9 cellular contexts compared by ENCODE assay signal in genomic region chr6:107493158-107494057, GRCh38. TPM values are rescaled to one million over a fixed set of nuclear protein-coding genes. Genes with fewer than 3 reads are reported as not detected.
A peak's percentile ranks its signal among the peaks of the same experiment; 100 is the strongest.
DNase-seq lines count a peak whose midpoint lies in the region; ATAC-seq, FAIRE-seq and TF ChIP-seq lines count a peak whose summit lies in the region.
"Had no signal": no experiment of that assay in that cellular context is flagged by ENCODE, and none has a peak within 500 bp of the region (broad histone marks: within the 10 kb centered on the region; RNA-seq: fewer than 3 reads in every experiment).

No MANE protein-coding gene starts in this region.

- H3K36me3 ChIP-seq in pancreas (no peaks in the 10 kb centered on the region), kidney (ENCODE audit: control insufficient read depth in 1 of 2, insufficient read depth in 2 of 2, low read length in 2 of 2) (no peaks in the 10 kb centered on the region)

- no peak for TF ChIP-seq CTCF in epithelial cell of proximal tubule (conservative IDR thresholded peaks at IDR 0.05; ENCODE audit: low read depth, low read length)
- no peak for TF ChIP-seq CTCF in pancreas (IDR thresholded peaks at IDR 0.05)
- TF ChIP-seq CTCF in kidney (IDR thresholded peaks at IDR 0.05; ENCODE audit: borderline replicate concordance, extremely low read depth, insufficient read depth), result no peak

- in situ Hi-C loops in G401 (cut with HindIII; ENCODE audit: low sequenced_read_pairs), result no loop called here

- intact Hi-C loops in pancreas (cut with DNase I) (no loop called here), kidney (cut with DNase I) (no loop called here)

- FAIRE-seq in pancreas (lab: Jason Lieb, UNC), result no peak
- FAIRE-seq in kidney (lab: Jason Lieb, UNC), result no peak

- H3K4me1 ChIP-seq in pancreas (peaks cover 0 to 5% (median 0%) of the 10 kb centered on the region in 3 donors), kidney (ENCODE audit: control insufficient read depth in 1 of 2, insufficient read depth in 1 of 2, low read depth in 1 of 2, low read length in 2 of 2) (peaks cover 6 to 32% of the 10 kb centered on the region in 2 donors)

- peak in 1 of 4 donors; percentile 23 for ATAC-seq in pancreas

- H3K27me3 ChIP-seq in pancreas, result no peaks in the 10 kb centered on the region

- H3K27ac ChIP-seq in pancreas (peak overlapping the region in 3 of 4 donors; percentile 5 to 9 (median 6)), kidney (ENCODE audit: low read depth in 2 of 2, low read length in 2 of 2) (no peak overlapping the region)

- DNase-seq in G401 (ENCODE audit: low spot score), result peak; percentile 48
- DNase-seq in NCI-H69 (lab: John Stamatoyannopoulos, UW), result peak; percentile 90
- no peak for DNase-seq in epithelial cell of proximal tubule (ENCODE audit: low read depth)
- no peak for DNase-seq in pancreas
- no peak for DNase-seq in GF-D8 (lab: John Stamatoyannopoulos, UW)
- no peak for DNase-seq in activated naive CD4-positive, alpha-beta T cell treated with Interleukin-2 at 50 U/mL for 16 hours
- DNase-seq in kidney, result no peak
- no peak for DNase-seq in GOT3 (lab: John Stamatoyannopoulos, UW)
- DNase-seq: NCI-H1436 treated with DMSO at 0.1 percent for 48 hours had no signal

- peak overlapping the region in 1 of 2 donors; percentile 57 for H3K9ac ChIP-seq in kidney (ENCODE audit: low read length in 2 of 2)

- peak overlapping the region; percentile 32 for H3K4me3 ChIP-seq in epithelial cell of proximal tubule (ENCODE audit: low read depth, low read length)
- H3K4me3 ChIP-seq in pancreas, result no peak overlapping the region
- peak overlapping the region in 1 of 2 donors; percentile 82 for H3K4me3 ChIP-seq in kidney (ENCODE audit: low read length in 2 of 2)

- H3K9me3 ChIP-seq in pancreas, result no peaks in the 10 kb centered on the region
- no peaks in the 10 kb centered on the region for H3K9me3 ChIP-seq in kidney (ENCODE audit: control insufficient read depth in 1 of 2, low read length in 2 of 2)

- 49 to 50% methylated on average over 12 of the region's 12 CpGs for WGBS in pancreas, 2 donors

RNA-seq across cellular contexts. Expression of gene SOBP, which starts 3.5 kb away (rescaled TPM):
- 3.7 and 5.0 TPM in 2 replicates for total RNA-seq in G401 (2014; rRNA removed; shearing (Covaris generic))
- 1.6 and 2.5 TPM in 2 replicates for total RNA-seq in epithelial cell of proximal tubule
- total RNA-seq in pancreas, result 1 to 10 TPM; 1.1 to 3.4 (median 2.0) TPM
- 1 to 10 TPM; 1.7 to 3.5 TPM for polyA plus RNA-seq in pancreas
- 9.5 TPM for total RNA-seq in kidney
- 5.4 TPM for polyA plus RNA-seq in kidney (ENCODE audit: insufficient read depth, low read depth, low replicate concordance)

RNA-seq across cellular contexts. Expression of gene PDSS2, which starts 34.0 kb away (rescaled TPM):
- total RNA-seq in G401 (2014; rRNA removed; shearing (Covaris generic)), result 17.2 and 17.5 TPM in 2 replicates
- total RNA-seq in epithelial cell of proximal tubule (6.9 and 7.4 TPM in 2 replicates), pancreas (10 to 100 TPM in 1 of 6 donors, 1 to 10 TPM in 5; 5.3 to 10.1 (median 6.5) TPM), kidney (16.4 TPM)
- polyA plus RNA-seq in pancreas (1 to 10 TPM; 2.7 to 6.1 TPM), kidney (ENCODE audit: insufficient read depth, low read depth, low replicate concordance) (20.7 TPM)

Comparison
In these comparisons a context has a peak if more than half of its experiments do, and no peak if none do; other contexts are left out.
1. DNase-seq: peak in G401 (single experiment) and NCI-H69 (single experiment); none in epithelial cell of proximal tubule (single experiment), pancreas (0 of 6), GF-D8 (single experiment), activated naive CD4-positive, alpha-beta T cell treated with Interleukin-2 at 50 U/mL for 16 hours (single experiment), kidney (single experiment) and GOT3 (single experiment).
2. H3K27ac ChIP-seq: peak in pancreas (3 of 4); none in kidney (0 of 2).